Comparison of ENCODE assay signal across 19 cellular contexts in the genomic region with DNA sequence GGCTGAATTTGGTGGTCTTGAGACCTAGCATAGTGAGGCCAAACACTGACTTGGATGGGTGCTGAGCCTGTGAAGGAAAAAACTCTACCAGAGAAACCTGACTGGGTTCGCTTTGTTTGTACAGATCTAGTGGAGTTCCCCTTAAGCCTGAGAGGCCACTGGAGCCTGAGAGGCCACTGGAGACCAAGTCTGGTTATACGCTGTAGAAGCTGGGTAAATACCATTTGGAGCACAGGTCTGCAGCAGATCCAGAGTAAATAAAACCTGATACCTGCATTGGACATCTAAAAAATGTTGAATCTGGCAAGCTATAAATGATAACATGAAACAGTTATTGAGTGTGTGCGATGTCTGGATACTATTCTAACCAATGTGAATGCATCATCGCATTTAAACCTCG.
"Had no signal": no experiment of that assay in that cellular context is flagged by ENCODE, and none has a peak within 500 bp of the region (broad histone marks: within the 10 kb centered on the region; RNA-seq: fewer than 3 reads in every experiment).

No MANE protein-coding gene starts in this region.

- DNase-seq: activated CD4-positive, alpha-beta memory T cell treated with anti-CD3 and anti-CD28 coated beads for 36 hours; activated CD4-positive, alpha-beta T cell treated with anti-CD3 and anti-CD28 coated beads, Interleukin-2, amount 10 ng/mL, durations not matched to agents 7 days and 5 days; activated CD4-positive, CD25-positive, alpha-beta regulatory T cell; activated CD8-positive, alpha-beta memory T cell treated with anti-CD3 and anti-CD28 coated beads for 24 hours; activated effector memory CD4-positive, alpha-beta T cell treated with anti-CD3 and anti-CD28 coated beads, Interleukin-2, amount 50 U/mL, for 16 hours; activated naive CD4-positive, alpha-beta T cell treated with Interleukin-2 at 50 U/mL for 16 hours; activated naive CD8-positive, alpha-beta T cell treated with anti-CD3 and anti-CD28 coated beads, Interleukin-2, amount 50 U/mL, for 24 hours; activated T-cell treated with anti-CD3 and anti-CD28 coated beads, Interleukin-2, amount 50 U/mL, for 4 hours; amygdala; MM.1S; NCI-H146; NCI-H1930; NCI-H2227 treated with DMSO at 0.1 percent for 48 hours; NCI-H524; SIG-M5; T-helper 2 cell; T1000 had no signal

- H3K27ac ChIP-seq: VCaP had no signal

- ATAC-seq: activated naive CD4-positive, alpha-beta T cell treated with anti-CD3 and anti-CD28 coated beads, Interleukin-2, amount 50 U/mL, for 72 hours; activated naive CD8-positive, alpha-beta T cell treated with anti-CD3 and anti-CD28 coated beads, Interleukin-2, amount 50 U/mL, for 24 hours; activated T-cell treated with anti-CD3 and anti-CD28 coated beads, Interleukin-2, amount 50 U/mL, for 4 hours had no signal
